Comparison of ENCODE assay signal across 19 cellular contexts in the genomic region with DNA sequence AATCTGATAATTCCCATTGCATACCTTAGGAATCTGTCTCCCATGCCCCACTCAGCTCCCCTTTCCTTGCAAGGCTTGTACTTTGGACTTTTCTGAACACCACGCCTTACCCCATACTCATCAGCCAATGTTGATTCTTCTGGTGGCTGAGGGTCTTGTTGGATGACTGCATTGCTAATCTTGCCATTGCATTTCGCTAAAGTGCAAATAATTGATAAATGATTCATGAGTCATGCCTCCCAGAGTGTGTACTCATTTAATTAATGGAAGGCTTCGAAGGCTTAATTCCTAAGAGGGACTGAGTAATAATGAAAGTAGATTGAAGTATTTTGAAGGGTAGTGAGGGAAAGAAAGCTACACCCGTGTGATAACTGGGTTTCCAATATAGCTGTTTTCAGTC. TPM values are rescaled to one million over a fixed set of nuclear protein-coding genes. Genes with fewer than 3 reads are reported as not detected.
"Had no signal": no experiment of that assay in that cellular context is flagged by ENCODE, and none has a peak within 500 bp of the region (broad histone marks: within the 10 kb centered on the region; RNA-seq: fewer than 3 reads in every experiment).

No MANE protein-coding gene starts in this region.

- H3K36me3 ChIP-seq: breast epithelium, gastrocnemius medialis, heart right ventricle, tibial nerve had no signal

- H3K4me1 ChIP-seq: breast epithelium, parathyroid adenoma had no signal

- H3K4me3 ChIP-seq: breast epithelium, gastrocnemius medialis, heart right ventricle, lung, tibial nerve had no signal

- DNase-seq: activated CD4-positive, CD25-positive, alpha-beta regulatory T cell treated with anti-CD3 and anti-CD28 coated beads, Interleukin-2, amount 50 U/mL, for 72 hours; activated naive CD4-positive, alpha-beta T cell; activated naive CD8-positive, alpha-beta T cell treated with anti-CD3 and anti-CD28 coated beads, Interleukin-2, amount 10 ng/mL, durations not matched to agents 7 days and 5 days; activated T-cell treated with anti-CD3 and anti-CD28 coated beads for 4 hours; cerebellar nuclear complex; effector memory CD8-positive, alpha-beta T cell; gastrocnemius medialis; heart right ventricle; left colon; midbrain; naive thymus-derived CD4-positive, alpha-beta T cell; stimulated activated CD4-positive, alpha-beta T cell treated with anti-CD3 and anti-CD28 coated beads, Interleukin-4, amount 100 ng/mL, for 1 hour; stimulated activated naive CD4-positive, alpha-beta T cell; substantia nigra; T-helper 9 cell had no signal

- H3K9ac ChIP-seq: parathyroid adenoma had no signal

- H3K27ac ChIP-seq: breast epithelium, gastrocnemius medialis, heart right ventricle, parathyroid adenoma, tibial nerve had no signal

- H3K79me2 ChIP-seq: parathyroid adenoma had no signal

- H2AFZ ChIP-seq: parathyroid adenoma had no signal

- ATAC-seq: effector memory CD8-positive, alpha-beta T cell; gastrocnemius medialis; heart right ventricle; naive thymus-derived CD4-positive, alpha-beta T cell had no signal

- H3K9me3 ChIP-seq: breast epithelium, gastrocnemius medialis, heart right ventricle, tibial nerve had no signal

- H3K27me3 ChIP-seq: breast epithelium, gastrocnemius medialis, heart right ventricle, tibial nerve had no signal

RNA-seq across cellular contexts. Expression of gene PPP1R1C, which starts 28.0 kb away (rescaled TPM):
- total RNA-seq: activated naive CD8-positive, alpha-beta T cell treated with anti-CD3 and anti-CD28 coated beads, Interleukin-2, amount 10 ng/mL, durations not matched to agents 7 days and 5 days; gastrocnemius medialis; naive thymus-derived CD4-positive, alpha-beta T cell had no signal
- polyA plus RNA-seq: naive thymus-derived CD4-positive, alpha-beta T cell had no signal
